Comparison of ENCODE assay signal across 10 cellular contexts in the genomic region with DNA sequence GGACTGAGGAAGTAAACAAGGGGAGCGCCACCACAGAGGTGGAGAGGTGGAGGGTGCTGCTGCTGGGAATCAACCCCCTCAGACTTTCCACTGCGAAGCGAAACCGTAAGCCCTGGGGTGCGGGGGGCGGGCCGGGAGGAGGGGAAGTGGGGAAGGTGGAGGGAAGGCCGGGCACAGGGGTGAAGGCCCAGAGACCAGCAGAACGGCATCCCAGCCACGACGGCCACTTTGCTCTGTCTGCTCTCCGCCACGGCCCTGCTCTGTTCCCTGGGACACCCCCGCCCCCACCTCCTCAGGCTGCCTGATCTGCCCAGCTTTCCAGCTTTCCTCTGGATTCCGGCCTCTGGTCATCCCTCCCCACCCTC. TPM values are rescaled to one million over a fixed set of nuclear protein-coding genes. Genes with fewer than 3 reads are reported as not detected.
DNase-seq lines count a peak whose midpoint lies in the region; ATAC-seq and TF ChIP-seq lines count a peak whose summit lies in the region.
"Had no signal": no experiment of that assay in that cellular context is flagged by ENCODE, and none has a peak within 500 bp of the region (broad histone marks: within the 10 kb centered on the region; RNA-seq: fewer than 3 reads in every experiment).

A gene (plus strand): TSS at position 190 of the 365 bp plus-strand sequence. CDS start 333 bp downstream, outside the sequence.

- no peaks in the 10 kb centered on the region for H3K9me3 Mint-ChIP-seq in T-cell
- H3K9me3 Mint-ChIP-seq in central memory CD8-positive, alpha-beta T cell = no peaks in the 10 kb centered on the region

- peaks cover 27% of the 10 kb centered on the region for H3K4me1 ChIP-seq in parathyroid adenoma
- H3K4me1 ChIP-seq in left lung = peaks cover 16 to 59% of the 10 kb centered on the region in 2 donors

- H3K4me1 Mint-ChIP-seq in T-cell = peaks cover 42 to 68% (median 50%) of the 10 kb centered on the region in 3 donors
- H3K4me1 Mint-ChIP-seq in central memory CD8-positive, alpha-beta T cell = peaks cover 74% of the 10 kb centered on the region

- TF ChIP-seq CTCF in parathyroid adenoma (IDR thresholded peaks at IDR 0.05) (no peak), left lung (IDR thresholded peaks at IDR 0.05) (no peak)

- H3K4me3 ChIP-seq in parathyroid adenoma (ENCODE audit: low read depth, low read length) (no peak within 1 kb of the TSS), left lung (no peak within 1 kb of the TSS)
- H3K4me3 ChIP-seq: BLaER1 had no signal

- DNase-seq in 8988T (peak; percentile 50), T-cell (no peak), left lung (no peak), NCI-H2029 treated with DMSO at 0.1 percent for 48 hours (lab: John Stamatoyannopoulos, UW) (no peak), DMS114 treated with DMSO at 0.1 percent for 48 hours (lab: John Stamatoyannopoulos, UW; ENCODE audit: unreplicated experiment) (no peak), HEK293T (ENCODE audit: extremely low spot score) (no peak)
- no peak for DNase-seq in central memory CD8-positive, alpha-beta T cell (ENCODE audit: low spot score in 2 of 2)

- POLR2A ChIA-PET in T-cell (lab: Charles Lee) (interaction anchor here in 1 of 2 donors (0.6 kb wide), 1 partner anchor 84 kb away, joined by 8 read pairs; no protein-coding TSS in a partner anchor), HEK293T (lab: Yijun Ruan, JAX) (interaction anchor here (0.9 to 1.1 kb wide), 2 partner anchors 49 kb away, joined by 3 read pairs; a partner anchor contains a TSS)

- intact Hi-C loops in left lung (cut with DNase I) = no loop called here

- peak within 1 kb of the TSS; percentile 69 to 87 for H3K27ac Mint-ChIP-seq in T-cell
- H3K27ac Mint-ChIP-seq in central memory CD8-positive, alpha-beta T cell (ENCODE audit: low read depth) = peak within 1 kb of the TSS; percentile 91

- H3K27me3 Mint-ChIP-seq in T-cell = peaks cover 30 to 51% of the 10 kb centered on the region in 2 donors
- H3K27me3 Mint-ChIP-seq in central memory CD8-positive, alpha-beta T cell = no peaks in the 10 kb centered on the region

- CTCF ChIA-PET in T-cell (lab: Charles Lee) = interaction anchor here in 1 of 2 donors (0.6 kb wide), 4 partner anchors 9 to 351 kb away, joined by 3 to 6 read pairs (median 5); no protein-coding TSS in a partner anchor
- CTCF ChIA-PET in HEK293T (lab: Yijun Ruan, JAX) = interaction anchor here (1.0 to 1.8 kb wide), 2 partner anchors 14 to 19 kb away, joined by 3 to 6 read pairs; a partner anchor contains a TSS

- H2AFZ ChIP-seq in parathyroid adenoma = no peak within 1 kb of the TSS

- peak within 1 kb of the TSS; percentile 67 to 79 (median 73) for H3K4me3 Mint-ChIP-seq in T-cell
- H3K4me3 Mint-ChIP-seq in central memory CD8-positive, alpha-beta T cell = peak within 1 kb of the TSS; percentile 86

- H3K27me3 ChIP-seq in parathyroid adenoma (ENCODE audit: control insufficient read depth, insufficient read depth, low read length) = no peaks in the 10 kb centered on the region
- peaks cover 0 to 56% of the 10 kb centered on the region in 2 donors for H3K27me3 ChIP-seq in left lung

- H3K9ac ChIP-seq in parathyroid adenoma = no peak within 1 kb of the TSS
- H3K9ac ChIP-seq: BLaER1 had no signal

- ATAC-seq in T-cell (replicated peaks in 1 of 4) = peak; percentile 20 to 33 (median 24)
- no peak for ATAC-seq in central memory CD8-positive, alpha-beta T cell (replicated peaks; ENCODE audit: extremely low read depth, poor library complexity, severe bottlenecking)
- no peak for ATAC-seq in left lung

- peak within 1 kb of the TSS; percentile 50 for H3K27ac ChIP-seq in parathyroid adenoma
- H3K27ac ChIP-seq in left lung = peak within 1 kb of the TSS in 1 of 2 donors; percentile 42
- H3K27ac ChIP-seq: BLaER1 had no signal

- peaks cover 4% of the 10 kb centered on the region for H3K79me2 ChIP-seq in parathyroid adenoma

- H3K36me3 Mint-ChIP-seq in T-cell = no peaks in the 10 kb centered on the region
- H3K36me3 Mint-ChIP-seq in central memory CD8-positive, alpha-beta T cell (ENCODE audit: insufficient read depth) = peaks cover 7% of the 10 kb centered on the region

- H3K36me3 ChIP-seq in parathyroid adenoma (ENCODE audit: control insufficient read depth, insufficient read depth, low read length) = no peaks in the 10 kb centered on the region
- peaks cover 0 to 19% of the 10 kb centered on the region in 2 donors for H3K36me3 ChIP-seq in left lung
- H3K36me3 ChIP-seq: BLaER1 had no signal

- H3K4me2 ChIP-seq in parathyroid adenoma (ENCODE audit: low read length) = no peak within 1 kb of the TSS
- H3K4me2 ChIP-seq: BLaER1 had no signal

- H3K9me3 ChIP-seq in parathyroid adenoma (ENCODE audit: control insufficient read depth, low read length) (no peaks in the 10 kb centered on the region), left lung (no peaks in the 10 kb centered on the region)
- H3K9me3 ChIP-seq: BLaER1 had no signal

TF ChIP-seq in HEK293T, 16 proteins besides CTCF, POLR2A, EP300 and RAD21:
- TF ChIP-seq FOXK2 (IDR thresholded peaks at IDR 0.05) (no peak), FOXA1 (IDR thresholded peaks at IDR 0.05) (no peak), SP1 (IDR thresholded peaks at IDR 0.05) (no peak)
- TF ChIP-seq, protein P1, sequence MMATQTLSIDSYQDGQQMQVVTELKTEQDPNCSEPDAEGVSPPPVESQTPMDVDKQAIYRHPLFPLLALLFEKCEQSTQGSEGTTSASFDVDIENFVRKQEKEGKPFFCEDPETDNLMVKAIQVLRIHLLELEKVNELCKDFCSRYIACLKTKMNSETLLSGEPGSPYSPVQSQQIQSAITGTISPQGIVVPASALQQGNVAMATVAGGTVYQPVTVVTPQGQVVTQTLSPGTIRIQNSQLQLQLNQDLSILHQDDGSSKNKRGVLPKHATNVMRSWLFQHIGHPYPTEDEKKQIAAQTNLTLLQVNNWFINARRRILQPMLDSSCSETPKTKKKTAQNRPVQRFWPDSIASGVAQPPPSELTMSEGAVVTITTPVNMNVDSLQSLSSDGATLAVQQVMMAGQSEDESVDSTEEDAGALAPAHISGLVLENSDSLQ (IDR thresholded peaks at IDR 0.05) = no peak
TF ChIP-seq in HEK293T: peak in this region for 0.

RNA-seq across cellular contexts. Expression of the gene that starts here (rescaled TPM):
- total RNA-seq in T-cell (10 to 100 TPM in 1 of 5 donors, 1 to 10 TPM in 4; 3.7 to 10.6 (median 7.3) TPM), left lung (1 to 10 TPM in 1 of 2 donors, under 1 TPM in 1; 0.79 to 2.4 TPM)
- total RNA-seq: kidney epithelial cell had no signal

Comparison
In these comparisons a context has a peak if more than half of its experiments do, and no peak if none do; other contexts are left out.
1. ATAC-seq: peak in T-cell (4 of 4); none in central memory CD8-positive, alpha-beta T cell (single experiment) and left lung (single experiment).